ENCODE assay signal across 11 cellular contexts in the genomic region with DNA sequence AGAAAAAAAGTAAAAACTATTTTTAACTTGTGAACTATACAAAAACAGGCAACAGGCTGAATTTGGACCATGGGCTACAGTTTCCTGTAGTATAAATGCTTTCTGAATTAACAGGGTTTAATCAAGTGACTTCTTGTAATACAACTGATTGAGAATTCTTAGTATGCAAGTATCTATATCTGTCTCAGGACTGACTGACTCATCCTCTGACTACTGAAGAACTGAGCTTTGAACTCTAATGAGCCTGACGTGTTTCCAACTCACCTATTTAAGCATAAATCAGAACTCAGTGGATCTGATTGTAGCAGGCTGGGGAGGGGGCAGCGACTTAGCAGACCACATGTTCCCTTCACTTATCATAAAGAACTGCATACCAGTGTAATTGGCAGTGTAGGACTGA. TPM values are rescaled to one million over a fixed set of nuclear protein-coding genes. Genes with fewer than 3 reads are reported as not detected.
DNase-seq lines count a peak whose midpoint lies in the region; ATAC-seq and TF ChIP-seq lines count a peak whose summit lies in the region.
"Had no signal": no experiment of that assay in that cellular context is flagged by ENCODE, and none has a peak within 500 bp of the region (broad histone marks: within the 10 kb centered on the region; RNA-seq: fewer than 3 reads in every experiment).

No MANE protein-coding gene starts in this region.

- ATAC-seq in foreskin keratinocyte (peak; percentile 94), GM18519 (IDR thresholded peaks at IDR 0.05; ENCODE audit: low FRiP score, unreplicated experiment) (no peak)

- H3K27ac ChIP-seq in foreskin keratinocyte (peak overlapping the region; percentile 89), vagina (peak overlapping the region; percentile 33)
- H3K27ac ChIP-seq: ovary had no signal

- TF ChIP-seq POLR2A in vagina (IDR thresholded peaks at IDR 0.05) = no peak

- intact Hi-C loops in vagina (cut with DNase I) = loop anchor here (2.0 kb wide), 1 partner anchor 49 kb away; no protein-coding TSS in a partner anchor

- H3K27me3 ChIP-seq in foreskin keratinocyte (no peaks in the 10 kb centered on the region), vagina (no peaks in the 10 kb centered on the region)
- H3K27me3 ChIP-seq: ovary had no signal

- no peaks in the 10 kb centered on the region for H3K36me3 ChIP-seq in vagina
- H3K36me3 ChIP-seq: ovary had no signal

- H3K4me1 ChIP-seq in foreskin keratinocyte (peaks cover 9% of the 10 kb centered on the region), vagina (peaks cover 7% of the 10 kb centered on the region)

- no peak overlapping the region for H3K4me3 ChIP-seq in vagina
- H3K4me3 ChIP-seq: ovary had no signal

- TF ChIP-seq CTCF in foreskin keratinocyte (conservative IDR thresholded peaks at IDR 0.05) = no peak
- no peak for TF ChIP-seq CTCF in vagina (IDR thresholded peaks at IDR 0.05)

- peak; percentile 9 for DNase-seq in stimulated activated CD4-positive, alpha-beta T cell treated with anti-CD3 and anti-CD28 coated beads, Interleukin-15, amount 100 ng/mL, for 24 hours
- no peak for DNase-seq in stimulated activated CD4-positive, alpha-beta T cell treated with anti-CD3 and anti-CD28 coated beads, Interleukin-1b, Interleukin-23, amount 100 ng/mL, for 48 hours
- DNase-seq in RKO (ENCODE audit: low spot score) (peak; percentile 77), foreskin keratinocyte (peak; percentile 46 to 76), vagina (ENCODE audit: extremely low spot score in 2 of 2) (no peak), GOT3 (lab: John Stamatoyannopoulos, UW) (no peak), NCI-H1930 (lab: John Stamatoyannopoulos, UW) (no peak)
- DNase-seq: DMS79, NCI-H1092 treated with DMSO at 0.1 percent for 48 hours, ovary had no signal

- no peaks in the 10 kb centered on the region for H3K9me3 ChIP-seq in vagina
- H3K9me3 ChIP-seq: ovary had no signal

RNA-seq across cellular contexts. Expression of a gene that starts 7.8 kb away (rescaled TPM):
- total RNA-seq in foreskin keratinocyte (0.10 and 0.14 TPM in 2 replicates), vagina (not detected)
- polyA plus RNA-seq in foreskin keratinocyte = 0.09 and 0.12 TPM in 2 replicates

Comparison
In these comparisons a context has a peak if more than half of its experiments do, and no peak if none do; other contexts are left out.
1. DNase-seq: peak in stimulated activated CD4-positive, alpha-beta T cell treated with anti-CD3 and anti-CD28 coated beads, Interleukin-15, amount 100 ng/mL, for 24 hours (single experiment), RKO (single experiment) and foreskin keratinocyte (2 of 2); none in stimulated activated CD4-positive, alpha-beta T cell treated with anti-CD3 and anti-CD28 coated beads, Interleukin-1b, Interleukin-23, amount 100 ng/mL, for 48 hours (single experiment), vagina (0 of 2), GOT3 (single experiment) and NCI-H1930 (0 of 2).